22 cellular contexts compared by ENCODE assay signal in the genomic region with DNA sequence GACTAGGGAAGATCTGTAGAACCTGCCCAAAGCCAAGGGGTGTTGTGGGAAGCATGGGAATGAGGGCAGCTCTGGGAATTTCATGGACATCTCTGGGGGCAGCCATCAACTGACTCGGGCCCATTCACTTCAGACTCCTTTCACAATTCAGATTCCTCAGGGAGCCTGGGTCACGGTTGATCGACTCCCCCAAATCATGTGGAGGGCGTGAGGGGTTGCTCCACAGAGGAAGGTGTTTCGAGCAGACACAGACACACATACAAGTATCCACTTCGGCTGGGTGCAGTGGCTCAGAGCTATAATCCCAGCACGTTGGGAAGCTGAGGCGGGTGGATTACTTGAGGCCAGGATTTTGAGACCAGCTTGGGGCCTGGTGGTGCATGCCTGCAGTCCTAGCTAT. TPM values are rescaled to one million over a fixed set of nuclear protein-coding genes. Genes with fewer than 3 reads are reported as not detected.
"Had no signal": no experiment of that assay in that cellular context is flagged by ENCODE, and none has a peak within 500 bp of the region (broad histone marks: within the 10 kb centered on the region; RNA-seq: fewer than 3 reads in every experiment).

No MANE protein-coding gene starts in this region.

- H3K4me1 ChIP-seq: sigmoid colon had no signal

- H3K36me3 Mint-ChIP-seq: natural killer cell treated with Interleukin-12 subunit alpha and Interleukin-12 subunit beta and Interleukin-15 and Interleukin-18, amount 100 ng/mL, for 72 hours had no signal

- H3K9me3 Mint-ChIP-seq: activated T-cell treated with anti-CD3 and anti-CD28 coated beads, Interleukin-2, amount 50 U/mL, for 4 hours; dendritic cell treated with granulocyte-macrophage colony-stimulating factor and Interleukin-4, amounts not matched to agents 40 ng/mL and 50 ng/mL, for 4 days; natural killer cell treated with Interleukin-12 subunit alpha and Interleukin-12 subunit beta and Interleukin-15 and Interleukin-18, amount 100 ng/mL, for 72 hours; stimulated activated effector memory CD8-positive, alpha-beta T cell treated with anti-CD3 and anti-CD28 coated beads, Interleukin-12 subunit alpha, Interleukin-12 subunit beta, amount 100 ng/mL, for 72 hours had no signal

- H3K4me3 ChIP-seq: esophagus muscularis mucosa, sigmoid colon had no signal

- H3K27me3 ChIP-seq: esophagus muscularis mucosa, sigmoid colon had no signal

- H3K27me3 Mint-ChIP-seq: activated naive CD8-positive, alpha-beta T cell; dendritic cell treated with granulocyte-macrophage colony-stimulating factor and Interleukin-4, amounts not matched to agents 40 ng/mL and 50 ng/mL, for 4 days; natural killer cell treated with Interleukin-12 subunit alpha and Interleukin-12 subunit beta and Interleukin-15 and Interleukin-18, amount 100 ng/mL, for 72 hours had no signal

- H3K27ac Mint-ChIP-seq: activated naive CD8-positive, alpha-beta T cell; dendritic cell treated with granulocyte-macrophage colony-stimulating factor and Interleukin-4, amounts not matched to agents 40 ng/mL and 50 ng/mL, for 4 days had no signal

- DNase-seq: activated CD4-positive, alpha-beta T cell treated with anti-CD3 and anti-CD28 coated beads, Interleukin-2, amount 50 U/mL, for 4 hours; activated CD4-positive, CD25-positive, alpha-beta regulatory T cell treated with anti-CD3 and anti-CD28 coated beads, Interleukin-2, amount 50 U/mL, for 72 hours; activated gamma-delta T cell; activated T-cell treated with anti-CD3 and anti-CD28 coated beads, Interleukin-2, amount 50 U/mL, for 4 hours; effector CD8-positive, alpha-beta T cell; mesendoderm; sigmoid colon; stimulated activated CD4-positive, alpha-beta T cell treated with anti-CD3 and anti-CD28 coated beads, Interleukin-4, amount 100 ng/mL, for 24 hours had no signal

- H3K4me3 Mint-ChIP-seq: activated naive CD8-positive, alpha-beta T cell; activated T-cell treated with anti-CD3 and anti-CD28 coated beads, Interleukin-2, amount 50 U/mL, for 4 hours; stimulated activated effector memory CD8-positive, alpha-beta T cell treated with anti-CD3 and anti-CD28 coated beads, Interleukin-12 subunit alpha, Interleukin-12 subunit beta, amount 100 ng/mL, for 72 hours had no signal

- ATAC-seq: activated T-cell treated with anti-CD3 and anti-CD28 coated beads, Interleukin-2, amount 50 U/mL, for 4 hours; SK-N-SH treated with all-trans-retinoic acid at 6 μM for 48 hours had no signal

- H3K27ac ChIP-seq: parathyroid adenoma, sigmoid colon, VCaP had no signal

- H3K9me3 ChIP-seq: esophagus muscularis mucosa, sigmoid colon had no signal

RNA-seq across cellular contexts. Expression of a gene that starts 57.2 kb away (rescaled TPM):
- total RNA-seq: activated T-cell treated with anti-CD3 and anti-CD28 coated beads, Interleukin-2, amount 50 U/mL, for 4 hours; chondrocyte; endothelial cell of umbilical vein; esophagus muscularis mucosa; lower leg skin; natural killer cell treated with Interleukin-12 subunit alpha and Interleukin-12 subunit beta and Interleukin-15 and Interleukin-18, amount 100 ng/mL, for 72 hours; sigmoid colon; T-helper 1 cell treated with Interleukin-12 subunit alpha and Interleukin-12 subunit beta and Interleukin-4 antibody, amounts not matched to agents 30 ng/mL and 1 ng/mL, for 36 hours; urinary bladder had no signal
- polyA plus RNA-seq: endothelial cell of umbilical vein, sigmoid colon, thymus, urinary bladder had no signal
